ENCODE assay signal across 1 cellular context in genomic region chr16:1378804-1379053, GRCh38.
TF ChIP-seq lines count a peak whose summit lies in the region.

No MANE protein-coding gene starts in this region.

TF ChIP-seq in H1, 55 proteins besides CTCF, POLR2A, EP300 and RAD21:
- TF ChIP-seq RFX5 (IDR thresholded peaks at IDR 0.05; ENCODE audit: borderline replicate concordance, low read depth, low read length) (no peak), EZH2 (IDR thresholded peaks at IDR 0.05; ENCODE audit: low read depth, low read length, severe bottlenecking) (no peak), SP2 (IDR thresholded peaks at IDR 0.05; ENCODE audit: low read length) (no peak), SIRT6 (IDR thresholded peaks at IDR 0.05; ENCODE audit: low read length) (no peak), BACH1 (IDR thresholded peaks at IDR 0.05; ENCODE audit: low read length) (no peak), HDAC6 (IDR thresholded peaks at IDR 0.05; ENCODE audit: low read depth, low read length) (no peak), TAF7 (optimal IDR thresholded peaks at IDR 0.05; ENCODE audit: borderline replicate concordance, low read depth, low read length) (no peak), YY1 (IDR thresholded peaks at IDR 0.05; ENCODE audit: low read depth, low read length) (no peak)
- TF ChIP-seq, protein P1, sequence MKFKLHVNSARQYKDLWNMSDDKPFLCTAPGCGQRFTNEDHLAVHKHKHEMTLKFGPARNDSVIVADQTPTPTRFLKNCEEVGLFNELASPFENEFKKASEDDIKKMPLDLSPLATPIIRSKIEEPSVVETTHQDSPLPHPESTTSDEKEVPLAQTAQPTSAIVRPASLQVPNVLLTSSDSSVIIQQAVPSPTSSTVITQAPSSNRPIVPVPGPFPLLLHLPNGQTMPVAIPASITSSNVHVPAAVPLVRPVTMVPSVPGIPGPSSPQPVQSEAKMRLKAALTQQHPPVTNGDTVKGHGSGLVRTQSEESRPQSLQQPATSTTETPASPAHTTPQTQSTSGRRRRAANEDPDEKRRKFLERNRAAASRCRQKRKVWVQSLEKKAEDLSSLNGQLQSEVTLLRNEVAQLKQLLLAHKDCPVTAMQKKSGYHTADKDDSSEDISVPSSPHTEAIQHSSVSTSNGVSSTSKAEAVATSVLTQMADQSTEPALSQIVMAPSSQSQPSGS (IDR thresholded peaks at IDR 0.05; ENCODE audit: low read length), result no peak
TF ChIP-seq in H1: peak in this region for 0.
